In genomic region chr2:9336209-9336533, GRCh38 we compare ENCODE assay signal across 8 cellular contexts.
A peak's percentile ranks its signal among the peaks of the same experiment; 100 is the strongest.
DNase-seq lines count a peak whose midpoint lies in the region; ATAC-seq and TF ChIP-seq lines count a peak whose summit lies in the region.

No MANE protein-coding gene starts in this region.

- peak overlapping the region; percentile 51 for H3K4me2 ChIP-seq in SK-N-SH

- H3K4me1 ChIP-seq in SK-N-SH (ENCODE audit: control insufficient read depth in 1 of 2, insufficient read depth in 2 of 2, low read depth in 1 of 2, low read length in 1 of 2) (peaks cover 26 to 39% of the 10 kb centered on the region in 2 experiments), right lobe of liver (peaks cover 0 to 35% (median 11%) of the 10 kb centered on the region in 4 donors)

- no peak overlapping the region for H3K9ac ChIP-seq in SK-N-SH

- intact Hi-C loops in right lobe of liver (cut with DNase I), result loop anchor here (10.0 kb wide), 2 partner anchors 131 to 191 kb away; partner anchors contain the start of gene ASAP2 (in 1 of the 2)

- no peak for TF ChIP-seq RAD21 in SK-N-SH (IDR thresholded peaks at IDR 0.05; ENCODE audit: low read length)

- H4K20me1 ChIP-seq in SK-N-SH (ENCODE audit: insufficient read depth), result peaks cover 8% of the 10 kb centered on the region; the same call in 1 of the 2 replicates

- DNase-seq in KBM-7 (peak; percentile 20), SK-N-SH (peak; percentile 72), right lobe of liver (peak; percentile 56 to 82 (median 77)), SW 1271 (lab: John Stamatoyannopoulos, UW) (no peak), glomerular visceral epithelial cell (ENCODE audit: extremely low spot score) (no peak), foreskin melanocyte (no peak)

- no peaks in the 10 kb centered on the region for H3K27me3 ChIP-seq in SK-N-SH (ENCODE audit: insufficient read depth)
- no peaks in the 10 kb centered on the region for H3K27me3 ChIP-seq in right lobe of liver

- peaks cover 27% of the 10 kb centered on the region for H3K79me2 ChIP-seq in SK-N-SH (ENCODE audit: insufficient read depth)

- ATAC-seq in GM18505 (IDR thresholded peaks at IDR 0.05; ENCODE audit: unreplicated experiment), result peak; percentile 55
- ATAC-seq in right lobe of liver, result peak; percentile 66 to 77 (median 71)
- ATAC-seq in HG02938 (IDR thresholded peaks at IDR 0.05; ENCODE audit: unreplicated experiment), result no peak

- WGBS in SK-N-SH (ENCODE audit: low lambda C conversion rate), result 39% methylated on average over 2 of the region's 2 CpGs
- 28% methylated on average over 2 of the region's 2 CpGs for WGBS in right lobe of liver (ENCODE audit: insufficient coverage, low coverage, low lambda C conversion rate, missing lambda C conversion rate)

- CTCF ChIA-PET in SK-N-SH (lab: Yijun Ruan, JAX), result interaction anchor here (1.0 to 4.8 kb wide), 6 partner anchors 36 to 224 kb away, joined by 3 to 68 read pairs (median 8); partner anchors contain the start of gene ASAP2

- H3K4me3 ChIP-seq in SK-N-SH (ENCODE audit: low read depth in 2 of 2, low read length in 1 of 2) (no peak overlapping the region; a peak in 1 of 4 replicates), right lobe of liver (no peak overlapping the region)

- TF ChIP-seq POLR2A in GM18505 (IDR thresholded peaks at IDR 0.05; ENCODE audit: borderline replicate concordance, extremely low read depth, insufficient read depth, insufficient read length), result no peak
- no peak for TF ChIP-seq POLR2A in right lobe of liver (IDR thresholded peaks at IDR 0.05)

- no peak for TF ChIP-seq EP300 in SK-N-SH (IDR thresholded peaks at IDR 0.05; ENCODE audit: borderline replicate concordance in 1 of 2, low read depth in 1 of 2, low read length in 1 of 2)

- no peak overlapping the region for H2AFZ ChIP-seq in SK-N-SH (ENCODE audit: low read depth)

- H3K36me3 ChIP-seq in SK-N-SH (replicated peaks in 1 of 2; ENCODE audit: control insufficient read depth in 1 of 2, insufficient read depth in 2 of 2, low read length in 1 of 2), result peaks cover 46 to 57% of the 10 kb centered on the region in 2 experiments
- no peaks in the 10 kb centered on the region for H3K36me3 ChIP-seq in right lobe of liver

- TF ChIP-seq CTCF in SK-N-SH (IDR thresholded peaks at IDR 0.05) (no peak), right lobe of liver (IDR thresholded peaks at IDR 0.05) (no peak)

- in situ Hi-C loops in KBM-7 (cut with MboI; ENCODE audit: low pct_unique_long_range_greater_than_20kb, low sequenced_read_pairs), result loop anchor here (25.0 kb wide), 1 partner anchor 199 kb away; no protein-coding TSS in a partner anchor

- POLR2A ChIA-PET in SK-N-SH (lab: Yijun Ruan, JAX), result no interaction called here

- no peaks in the 10 kb centered on the region for H3K9me3 ChIP-seq in SK-N-SH
- no peaks in the 10 kb centered on the region for H3K9me3 ChIP-seq in right lobe of liver

- H3K27ac ChIP-seq in SK-N-SH (ENCODE audit: low read depth in 2 of 2, low read length in 1 of 2) (peak overlapping the region; percentile 61 to 96), right lobe of liver (peak overlapping the region; percentile 80 to 91 (median 90))

- peaks cover 32% of the 10 kb centered on the region for H3F3A ChIP-seq in SK-N-SH (replicated peaks; ENCODE audit: insufficient read depth)

- H3K9me2 ChIP-seq in SK-N-SH, result no peaks in the 10 kb centered on the region

TF ChIP-seq in SK-N-SH, 30 proteins besides CTCF, POLR2A, EP300 and RAD21:
- TF ChIP-seq NFIC (IDR thresholded peaks at IDR 0.05; ENCODE audit: borderline replicate concordance) (no peak), USF2 (IDR thresholded peaks at IDR 0.05; ENCODE audit: borderline replicate concordance, low read depth, low read length) (no peak), REST (IDR thresholded peaks at IDR 0.05; ENCODE audit: low read depth, low read length) (no peak), SMC3 (IDR thresholded peaks at IDR 0.05; ENCODE audit: low read depth, low read length) (0 out of 2 replicates have a peak, but pooled peaks have one; percentile 3)

Comparison
In these comparisons a context has a peak if more than half of its experiments do, and no peak if none do; other contexts are left out.
1. DNase-seq: peak in KBM-7 (single experiment), SK-N-SH (single experiment) and right lobe of liver (3 of 3); none in SW 1271 (0 of 2), glomerular visceral epithelial cell (single experiment) and foreskin melanocyte (single experiment).